In the genomic region with DNA sequence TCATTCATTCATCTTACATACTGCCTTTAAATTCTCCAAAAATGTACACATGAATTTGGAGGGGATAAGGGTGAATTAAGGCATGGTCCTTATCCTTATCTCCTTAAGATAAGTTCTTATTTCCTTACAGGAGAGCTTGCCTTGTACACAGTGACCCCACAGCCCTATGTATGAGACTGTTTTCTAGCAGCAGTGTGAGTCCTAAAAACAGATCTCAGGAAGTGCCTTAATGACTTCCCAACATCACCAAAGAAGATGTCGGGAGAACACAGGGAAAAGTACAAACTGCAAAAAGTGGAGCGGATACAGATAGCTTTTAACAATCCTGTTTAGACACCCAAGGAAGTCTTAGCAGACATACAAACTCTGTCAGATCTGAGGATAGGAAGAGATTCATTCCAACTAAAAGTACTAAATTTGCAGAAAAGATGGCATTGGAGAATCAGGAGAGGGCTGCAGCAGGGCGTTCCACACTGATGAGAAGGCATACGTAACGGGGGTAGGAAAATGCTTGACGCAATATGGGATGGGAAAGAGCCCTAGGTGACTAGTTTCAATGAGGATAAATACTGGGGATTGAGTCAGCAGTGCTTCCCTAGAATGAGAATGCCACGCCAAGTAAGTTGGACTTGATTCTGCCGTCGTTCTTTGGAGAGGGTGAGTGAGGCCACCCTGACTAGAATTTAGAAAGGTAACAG, we compare ENCODE assay signal across 2 cellular contexts.
TF ChIP-seq lines count a peak whose summit lies in the region.

No MANE protein-coding gene starts in this region.

TF ChIP-seq in liver, 16 proteins besides CTCF, POLR2A, EP300 and RAD21:
- TF ChIP-seq, protein P1, sequence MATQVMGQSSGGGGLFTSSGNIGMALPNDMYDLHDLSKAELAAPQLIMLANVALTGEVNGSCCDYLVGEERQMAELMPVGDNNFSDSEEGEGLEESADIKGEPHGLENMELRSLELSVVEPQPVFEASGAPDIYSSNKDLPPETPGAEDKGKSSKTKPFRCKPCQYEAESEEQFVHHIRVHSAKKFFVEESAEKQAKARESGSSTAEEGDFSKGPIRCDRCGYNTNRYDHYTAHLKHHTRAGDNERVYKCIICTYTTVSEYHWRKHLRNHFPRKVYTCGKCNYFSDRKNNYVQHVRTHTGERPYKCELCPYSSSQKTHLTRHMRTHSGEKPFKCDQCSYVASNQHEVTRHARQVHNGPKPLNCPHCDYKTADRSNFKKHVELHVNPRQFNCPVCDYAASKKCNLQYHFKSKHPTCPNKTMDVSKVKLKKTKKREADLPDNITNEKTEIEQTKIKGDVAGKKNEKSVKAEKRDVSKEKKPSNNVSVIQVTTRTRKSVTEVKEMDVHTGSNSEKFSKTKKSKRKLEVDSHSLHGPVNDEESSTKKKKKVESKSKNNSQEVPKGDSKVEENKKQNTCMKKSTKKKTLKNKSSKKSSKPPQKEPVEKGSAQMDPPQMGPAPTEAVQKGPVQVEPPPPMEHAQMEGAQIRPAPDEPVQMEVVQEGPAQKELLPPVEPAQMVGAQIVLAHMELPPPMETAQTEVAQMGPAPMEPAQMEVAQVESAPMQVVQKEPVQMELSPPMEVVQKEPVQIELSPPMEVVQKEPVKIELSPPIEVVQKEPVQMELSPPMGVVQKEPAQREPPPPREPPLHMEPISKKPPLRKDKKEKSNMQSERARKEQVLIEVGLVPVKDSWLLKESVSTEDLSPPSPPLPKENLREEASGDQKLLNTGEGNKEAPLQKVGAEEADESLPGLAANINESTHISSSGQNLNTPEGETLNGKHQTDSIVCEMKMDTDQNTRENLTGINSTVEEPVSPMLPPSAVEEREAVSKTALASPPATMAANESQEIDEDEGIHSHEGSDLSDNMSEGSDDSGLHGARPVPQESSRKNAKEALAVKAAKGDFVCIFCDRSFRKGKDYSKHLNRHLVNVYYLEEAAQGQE (IDR thresholded peaks at IDR 0.05): no peak
- TF ChIP-seq ZBTB33 (IDR thresholded peaks at IDR 0.05) (no peak), HNF4G (IDR thresholded peaks at IDR 0.05) (no peak), HNF4A (conservative IDR thresholded peaks at IDR 0.05) (no peak), JUND (IDR thresholded peaks at IDR 0.05) (no peak), NR2F2 (IDR thresholded peaks at IDR 0.05) (peak; percentile 63)

TF ChIP-seq in HepG2, 621 proteins besides CTCF, POLR2A, EP300 and RAD21 (continued from another document):
- TF ChIP-seq, protein P2, sequence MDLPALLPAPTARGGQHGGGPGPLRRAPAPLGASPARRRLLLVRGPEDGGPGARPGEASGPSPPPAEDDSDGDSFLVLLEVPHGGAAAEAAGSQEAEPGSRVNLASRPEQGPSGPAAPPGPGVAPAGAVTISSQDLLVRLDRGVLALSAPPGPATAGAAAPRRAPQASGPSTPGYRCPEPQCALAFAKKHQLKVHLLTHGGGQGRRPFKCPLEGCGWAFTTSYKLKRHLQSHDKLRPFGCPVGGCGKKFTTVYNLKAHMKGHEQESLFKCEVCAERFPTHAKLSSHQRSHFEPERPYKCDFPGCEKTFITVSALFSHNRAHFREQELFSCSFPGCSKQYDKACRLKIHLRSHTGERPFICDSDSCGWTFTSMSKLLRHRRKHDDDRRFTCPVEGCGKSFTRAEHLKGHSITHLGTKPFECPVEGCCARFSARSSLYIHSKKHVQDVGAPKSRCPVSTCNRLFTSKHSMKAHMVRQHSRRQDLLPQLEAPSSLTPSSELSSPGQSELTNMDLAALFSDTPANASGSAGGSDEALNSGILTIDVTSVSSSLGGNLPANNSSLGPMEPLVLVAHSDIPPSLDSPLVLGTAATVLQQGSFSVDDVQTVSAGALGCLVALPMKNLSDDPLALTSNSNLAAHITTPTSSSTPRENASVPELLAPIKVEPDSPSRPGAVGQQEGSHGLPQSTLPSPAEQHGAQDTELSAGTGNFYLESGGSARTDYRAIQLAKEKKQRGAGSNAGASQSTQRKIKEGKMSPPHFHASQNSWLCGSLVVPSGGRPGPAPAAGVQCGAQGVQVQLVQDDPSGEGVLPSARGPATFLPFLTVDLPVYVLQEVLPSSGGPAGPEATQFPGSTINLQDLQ (CRISPR knock-in tag; IDR thresholded peaks at IDR 0.05): no peak
